ENCODE assay signal across 8 cellular contexts in the genomic region with DNA sequence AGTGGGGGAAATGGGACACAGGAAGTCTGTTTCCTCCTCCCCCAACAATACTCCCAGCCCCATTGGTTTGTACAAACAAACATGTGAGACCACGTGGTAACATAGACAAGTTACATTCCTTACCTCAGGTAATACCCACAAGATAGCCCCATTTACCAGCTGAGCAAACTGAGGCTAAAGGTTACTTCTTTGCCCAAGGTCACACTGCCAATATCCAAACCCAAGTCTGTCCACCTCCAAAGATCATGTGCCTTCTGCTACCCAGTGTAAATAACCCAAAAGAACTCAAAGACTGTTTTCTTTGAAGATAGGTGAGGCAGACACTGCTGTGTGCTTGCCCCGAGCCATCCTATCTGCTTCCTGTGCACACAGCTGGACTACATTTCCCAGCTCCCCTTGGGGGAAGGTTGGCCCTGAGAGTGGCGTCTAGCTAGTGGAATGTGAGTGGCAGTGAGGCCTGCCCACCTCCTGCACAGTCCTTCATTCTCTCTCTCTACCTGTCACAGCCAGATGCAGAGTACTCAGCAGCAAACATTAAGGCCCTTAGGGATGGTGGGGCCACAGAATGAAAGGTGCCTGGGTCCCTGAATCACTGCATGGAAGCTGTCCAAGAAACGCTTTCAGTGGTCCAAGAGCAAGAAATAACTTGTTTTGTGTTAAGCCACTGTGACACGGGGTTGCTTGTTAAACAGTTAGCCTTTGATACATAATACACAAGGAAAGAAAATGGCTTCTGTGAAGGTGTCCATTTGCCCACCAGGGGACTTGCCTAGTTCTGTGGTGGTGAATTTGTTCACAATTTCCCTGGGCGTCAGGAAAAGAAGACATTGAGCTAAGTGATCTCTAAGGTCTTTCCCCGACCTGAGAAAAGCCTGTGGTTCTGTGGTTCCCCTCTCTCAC.
DNase-seq lines count a peak whose midpoint lies in the region; ATAC-seq, FAIRE-seq and TF ChIP-seq lines count a peak whose summit lies in the region.

No MANE protein-coding gene starts in this region.

- H2BK20ac ChIP-seq in H9 (ENCODE audit: low read depth, low read length, poor library complexity, severe bottlenecking): no peak overlapping the region

- CTCF ChIA-PET in HepG2 (lab: Yijun Ruan, JAX; ENCODE audit: low intra/inter-chr PET ratio, low total read pairs): interaction anchor here (1.7 to 2.7 kb wide), 3 partner anchors 167 to 475 kb away, joined by 4 to 54 read pairs (median 15); no protein-coding TSS in a partner anchor

- no peaks in the 10 kb centered on the region; a peak in 1 of 7 replicates for H3K36me3 Mint-ChIP-seq in H9 (ENCODE audit: insufficient read depth in 1 of 3, low read depth in 3 of 3)

- H3K4me1 Mint-ChIP-seq in H9: peaks cover 20 to 31% of the 10 kb centered on the region in 2 experiments

- no peak overlapping the region for H2BK5ac ChIP-seq in H9 (ENCODE audit: insufficient read length, low read length)

- in situ Hi-C loops in HepG2 (cut with HindIII; ENCODE audit: extremely low pct_ligation_motif_present, low pct_unique_long_range_greater_than_20kb): loop anchor here (5.0 to 25.0 kb wide), 4 partner anchors 173 to 771 kb away; a partner anchor contains a TSS

- H3K14ac ChIP-seq in H9 (ENCODE audit: insufficient read depth, low read length): no peak overlapping the region

- no peak overlapping the region for H4K8ac ChIP-seq in H9 (replicated peaks; ENCODE audit: insufficient read length, low read depth, low read length)

- intact Hi-C loops in Right ventricle myocardium superior (cut with DNase I): loop anchor here (2.0 to 10.0 kb wide), 4 partner anchors 167 to 1271 kb away; a partner anchor contains a TSS
- intact Hi-C loops in left ventricle myocardium inferior (cut with micrococcal nuclease): loop anchor here (5.0 kb wide), 1 partner anchor 473 kb away; no protein-coding TSS in a partner anchor
- intact Hi-C loops in HepG2 (cut with micrococcal nuclease; ENCODE audit: unreplicated experiment): loop anchor here (5.0 kb wide), 1 partner anchor 303 kb away; no protein-coding TSS in a partner anchor

- no peaks in the 10 kb centered on the region for H3F3A ChIP-seq in smooth muscle cell (ENCODE audit: low read depth)

- H3K27me3 Mint-ChIP-seq in H9 (ENCODE audit: low read depth): peaks cover 14% of the 10 kb centered on the region

- ATAC-seq in Right ventricle myocardium superior (ENCODE audit: poor library complexity) (peak; percentile 46), HepG2 (peak; percentile 93)

- H3K79me2 ChIP-seq in H9 (ENCODE audit: insufficient read depth, low read length) (no peaks in the 10 kb centered on the region), HepG2 (ENCODE audit: insufficient read depth, low read length) (no peaks in the 10 kb centered on the region), smooth muscle cell (ENCODE audit: low read depth) (no peaks in the 10 kb centered on the region)

- H2BK15ac ChIP-seq in H9 (ENCODE audit: low read depth, low read length): no peak overlapping the region

- H2AFZ ChIP-seq in H9 (ENCODE audit: low read length) (no peak overlapping the region), HepG2 (ENCODE audit: low read length) (no peak overlapping the region), smooth muscle cell (ENCODE audit: low read depth) (no peak overlapping the region)

- no peak overlapping the region for H3K18ac ChIP-seq in H9 (ENCODE audit: insufficient read length, low read depth, low read length)

- H2BK12ac ChIP-seq in H9 (ENCODE audit: insufficient read length, low read depth, low read length): no peak overlapping the region

- H3K79me1 ChIP-seq in H9 (ENCODE audit: insufficient read depth, low read depth, low read length, poor library complexity, severe bottlenecking): no peaks in the 10 kb centered on the region

- no CpG with 5 or more reads among the region's 7 CpGs for whole genome bisulfite sequencing in H9 (ENCODE audit: extremely low coverage, insufficient read length, low lambda C conversion rate)
- 52% methylated on average over 6 of the region's 7 CpGs for WGBS in HepG2 (ENCODE audit: low lambda C conversion rate)
- WGBS in smooth muscle cell (ENCODE audit: low lambda C conversion rate): 77% methylated on average over 7 of the region's 7 CpGs

- H2AK5ac ChIP-seq in H9 (ENCODE audit: insufficient read length, low read length): no peak overlapping the region

- no peak overlapping the region for H4K91ac ChIP-seq in H9 (ENCODE audit: insufficient read length, low read depth, low read length)

- no peak overlapping the region for H2BK120ac ChIP-seq in H9 (ENCODE audit: low read depth, low read length, poor library complexity, severe bottlenecking)

- BruUV-seq in HepG2 (replicated peaks; lab: Mats Ljungman, UMichigan): no TSS peak

- TF ChIP-seq CTCF in left ventricle myocardium inferior (IDR thresholded peaks at IDR 0.05; ENCODE audit: borderline replicate concordance) (no peak), H9 (conservative IDR thresholded peaks at IDR 0.05) (no peak), HepG2 (CRISPR knock-in tag; IDR thresholded peaks at IDR 0.05) (peak; percentile 9; the same call in 1 of the 2 replicates), smooth muscle cell (IDR thresholded peaks at IDR 0.05; ENCODE audit: borderline replicate concordance, insufficient read depth, poor library complexity, severe bottlenecking) (no peak)

- no peak overlapping the region for H4K5ac ChIP-seq in H9 (ENCODE audit: insufficient read length, low read depth, low read length)

- H3K9me3 Mint-ChIP-seq in H9: peaks cover 0 to 4% of the 10 kb centered on the region in 2 experiments; a peak in 1 of 5 replicates

- DNase-seq in Right ventricle myocardium superior (no peak), left ventricle myocardium inferior (no peak), H9 (peak; percentile 75), M059J (ENCODE audit: low read depth) (peak; percentile 71), HepG2 (ENCODE audit: low spot score) (peak; percentile 45), smooth muscle cell (lab: John Stamatoyannopoulos, UW; ENCODE audit: unreplicated experiment) (no peak)
- peak; percentile 25 for DNase-seq in activated T-cell treated with anti-CD3 and anti-CD28 coated beads, Interleukin-2, amount 50 U/mL, for 1 hour
- DNase-seq in stimulated activated naive CD4-positive, alpha-beta T cell treated with Interleukin-2 at 50 U/mL for 16 hours (lab: John Stamatoyannopoulos, UW): no peak

- no peak overlapping the region for H3K4ac ChIP-seq in H9 (ENCODE audit: low read depth, low read length)

- peak; percentile 36 for FAIRE-seq in HepG2 (lab: Jason Lieb, UNC)

- H3K4me2 ChIP-seq in H9 (ENCODE audit: insufficient read depth, insufficient read length, low read length) (no peak overlapping the region), HepG2 (ENCODE audit: low read depth, low read length) (peak overlapping the region; percentile 66), smooth muscle cell (no peak overlapping the region)

- peak overlapping the region in 1 of 3 experiments; percentile 55; a peak in 1 of 7 replicates for H3K27ac Mint-ChIP-seq in H9

- peak overlapping the region in 1 of 2 experiments; percentile 80; a peak in 2 of 5 replicates for H3K4me3 Mint-ChIP-seq in H9

- no peaks in the 10 kb centered on the region for H3K36me3 ChIP-seq in left ventricle myocardium inferior
- H3K36me3 ChIP-seq in HepG2 (replicated peaks in 1 of 2; ENCODE audit: control insufficient read depth in 1 of 2, insufficient read depth in 2 of 2, low read length in 2 of 2): no peaks in the 10 kb centered on the region
- no peaks in the 10 kb centered on the region for H3K36me3 ChIP-seq in smooth muscle cell (ENCODE audit: low read depth)

- no peak overlapping the region for H3K56ac ChIP-seq in H9 (ENCODE audit: insufficient read length, low read depth, low read length)

- no peak for TF ChIP-seq RAD21 in HepG2 (CRISPR knock-in tag; IDR thresholded peaks at IDR 0.05)

- TF ChIP-seq POLR2A in HepG2 (IDR thresholded peaks at IDR 0.05; ENCODE audit: insufficient read depth in 1 of 2, low read depth in 2 of 2, low read length in 2 of 2): no peak

- H3K4me1 ChIP-seq in left ventricle myocardium inferior (peaks cover 8% of the 10 kb centered on the region), H9 (ENCODE audit: insufficient read depth, low read length) (no peaks in the 10 kb centered on the region), HepG2 (ENCODE audit: insufficient read depth, low read length) (peaks cover 21% of the 10 kb centered on the region), smooth muscle cell (ENCODE audit: low read depth) (peaks cover 4% of the 10 kb centered on the region)

- no peak overlapping the region for H3K9ac ChIP-seq in H9 (ENCODE audit: extremely low read depth, insufficient read length, low read length)
- no peak overlapping the region for H3K9ac ChIP-seq in HepG2 (ENCODE audit: insufficient read depth, low read depth, low read length)
- no peak overlapping the region for H3K9ac ChIP-seq in smooth muscle cell (ENCODE audit: low read depth)

- no peaks in the 10 kb centered on the region for H4K20me1 ChIP-seq in H9 (ENCODE audit: control insufficient read depth, insufficient read depth, insufficient read length)
- no peaks in the 10 kb centered on the region for H4K20me1 ChIP-seq in HepG2 (ENCODE audit: insufficient read depth, low read length)
- H4K20me1 ChIP-seq in smooth muscle cell (ENCODE audit: low read depth): no peaks in the 10 kb centered on the region

- H3K9me3 ChIP-seq in left ventricle myocardium inferior (replicated peaks) (no peaks in the 10 kb centered on the region), H9 (ENCODE audit: control insufficient read depth, low read depth, low read length) (no peaks in the 10 kb centered on the region), HepG2 (ENCODE audit: low read length) (no peaks in the 10 kb centered on the region), smooth muscle cell (replicated peaks; ENCODE audit: low read depth) (no peaks in the 10 kb centered on the region)

- H3K27me3 ChIP-seq in left ventricle myocardium inferior (ENCODE audit: low read depth) (peaks cover 55% of the 10 kb centered on the region), H9 (ENCODE audit: insufficient read depth, low read length) (no peaks in the 10 kb centered on the region), HepG2 (ENCODE audit: control insufficient read depth in 1 of 2, insufficient read depth in 2 of 2, low read length in 2 of 2) (peaks cover 0 to 3% of the 10 kb centered on the region in 2 experiments; a peak in 1 of 5 replicates), smooth muscle cell (ENCODE audit: low read depth) (no peaks in the 10 kb centered on the region)

- POLR2A ChIA-PET in HepG2 (lab: Yijun Ruan, JAX): no interaction called here

- no peak overlapping the region for H3K4me3 ChIP-seq in left ventricle myocardium inferior
- H3K4me3 ChIP-seq in HepG2 (replicated peaks in 1 of 3; ENCODE audit: insufficient read depth in 1 of 3, low read depth in 2 of 3, low read length in 3 of 3): no peak overlapping the region; a peak in 1 of 6 replicates
- no peak overlapping the region for H3K4me3 ChIP-seq in smooth muscle cell

- TF ChIP-seq EP300 in HepG2 (IDR thresholded peaks at IDR 0.05; ENCODE audit: low read depth in 2 of 2, low read length in 2 of 2) (no peak), HepG2 (CRISPR knock-in tag; IDR thresholded peaks at IDR 0.05; ENCODE audit: borderline replicate concordance) (no peak)

- no peak overlapping the region for H3T11ph ChIP-seq in H9 (ENCODE audit: low read length)

- no peak overlapping the region for H3K23ac ChIP-seq in H9 (ENCODE audit: insufficient read length, low read depth, low read length)

- H3K23me2 ChIP-seq in H9 (ENCODE audit: insufficient read length, low read depth, low read length, poor library complexity, severe bottlenecking): peaks cover 6% of the 10 kb centered on the region

- no peak overlapping the region for H3K27ac ChIP-seq in left ventricle myocardium inferior (replicated peaks)
- no peak overlapping the region for H3K27ac ChIP-seq in H9 (ENCODE audit: insufficient read length, low read depth, low read length)
- H3K27ac ChIP-seq in HepG2 (ENCODE audit: extremely low read length, insufficient read depth, low read length): no peak overlapping the region
- no peak overlapping the region for H3K27ac ChIP-seq in smooth muscle cell (ENCODE audit: low read depth)

Comparison
In these comparisons a context has a peak if more than half of its experiments do, and no peak if none do; other contexts are left out.
1. DNase-seq: peak in H9 (single experiment), M059J (single experiment), activated T-cell treated with anti-CD3 and anti-CD28 coated beads, Interleukin-2, amount 50 U/mL, for 1 hour (single experiment) and HepG2 (single experiment); none in Right ventricle myocardium superior (single experiment), left ventricle myocardium inferior (single experiment), smooth muscle cell (single experiment) and stimulated activated naive CD4-positive, alpha-beta T cell treated with Interleukin-2 at 50 U/mL for 16 hours (single experiment).